8 cellular contexts compared by ENCODE assay signal in the genomic region with DNA sequence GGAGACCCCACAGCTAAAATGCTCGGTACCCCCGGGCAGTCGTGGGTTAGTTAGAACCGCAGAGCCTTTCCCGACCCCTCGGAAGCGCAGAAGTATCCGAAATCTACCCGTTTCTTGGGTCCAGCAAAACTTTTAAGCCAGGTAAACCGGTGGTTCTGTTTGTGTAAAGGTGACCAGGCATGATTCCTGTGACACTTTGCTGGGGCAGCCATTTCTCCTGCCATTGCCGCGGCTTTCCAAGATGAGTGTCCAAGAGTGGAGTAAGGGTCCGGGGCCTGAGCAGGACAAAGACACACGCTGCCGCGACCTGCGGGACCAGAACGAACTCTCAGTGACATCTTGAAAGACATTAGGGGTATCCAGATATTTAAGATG. TPM values are rescaled to one million over a fixed set of nuclear protein-coding genes. Genes with fewer than 3 reads are reported as not detected.
DNase-seq lines count a peak whose midpoint lies in the region; ATAC-seq and TF ChIP-seq lines count a peak whose summit lies in the region.

No MANE protein-coding gene starts in this region.

- H3K4me3 Mint-ChIP-seq in activated naive CD4-positive, alpha-beta T cell treated with anti-CD3 and anti-CD28 coated beads, Interleukin-2, amount 50 U/mL, for 24 hours: peak overlapping the region; percentile 68
- H3K4me3 Mint-ChIP-seq in type B pancreatic cell: peak overlapping the region; percentile 90

- peaks cover 16% of the 10 kb centered on the region for H3K4me1 Mint-ChIP-seq in activated naive CD4-positive, alpha-beta T cell treated with anti-CD3 and anti-CD28 coated beads, Interleukin-2, amount 50 U/mL, for 24 hours
- H3K4me1 Mint-ChIP-seq in type B pancreatic cell (ENCODE audit: unreplicated experiment): peaks cover 16% of the 10 kb centered on the region

- H3K36me3 ChIP-seq in left lung: peaks cover 0 to 32% of the 10 kb centered on the region in 2 donors

- DNase-seq in activated naive CD4-positive, alpha-beta T cell treated with anti-CD3 and anti-CD28 coated beads, Interleukin-2, amount 50 U/mL, for 16 hours: no peak
- peak; percentile 7 for DNase-seq in astrocyte of the hippocampus (ENCODE audit: low read depth, low spot score)
- no peak for DNase-seq in left lung
- DNase-seq in type B pancreatic cell (ENCODE audit: extremely low spot score, unreplicated experiment): no peak
- DNase-seq in DMS153 treated with DMSO at 0.1 percent for 48 hours (lab: John Stamatoyannopoulos, UW; ENCODE audit: unreplicated experiment): no peak
- no peak for DNase-seq in putamen (ENCODE audit: low spot score)

- H3K9me3 ChIP-seq in left lung: no peaks in the 10 kb centered on the region

- peak overlapping the region; percentile 81 to 86 for H3K27ac ChIP-seq in left lung

- intact Hi-C loops in left lung (cut with DNase I): loop anchor here in 1 of 2 donors (10.0 kb wide), 1 partner anchor 79 kb away; a partner anchor contains a TSS

- peak; percentile 56 for ATAC-seq in left lung
- ATAC-seq in HG02763 (IDR thresholded peaks at IDR 0.05; ENCODE audit: unreplicated experiment): no peak

- no peaks in the 10 kb centered on the region for H3K9me3 Mint-ChIP-seq in activated naive CD4-positive, alpha-beta T cell treated with anti-CD3 and anti-CD28 coated beads, Interleukin-2, amount 50 U/mL, for 24 hours
- no peaks in the 10 kb centered on the region for H3K9me3 Mint-ChIP-seq in type B pancreatic cell

- peaks cover 0 to 9% of the 10 kb centered on the region in 2 donors for H3K27me3 ChIP-seq in left lung

- H3K27me3 Mint-ChIP-seq in activated naive CD4-positive, alpha-beta T cell treated with anti-CD3 and anti-CD28 coated beads, Interleukin-2, amount 50 U/mL, for 24 hours: no peaks in the 10 kb centered on the region
- H3K27me3 Mint-ChIP-seq in type B pancreatic cell: peaks cover 20% of the 10 kb centered on the region

- TF ChIP-seq CTCF in left lung (IDR thresholded peaks at IDR 0.05) (no peak), type B pancreatic cell (conservative IDR thresholded peaks at IDR 0.05) (no peak)

- H3K27ac Mint-ChIP-seq in activated naive CD4-positive, alpha-beta T cell treated with anti-CD3 and anti-CD28 coated beads, Interleukin-2, amount 50 U/mL, for 24 hours: no peak overlapping the region
- H3K27ac Mint-ChIP-seq in type B pancreatic cell: peak overlapping the region; percentile 97

- H3K4me1 ChIP-seq in left lung: peaks cover 0 to 5% of the 10 kb centered on the region in 2 donors

- H3K4me3 ChIP-seq in left lung: peak overlapping the region; percentile 50 to 62

- peaks cover 13% of the 10 kb centered on the region for H3K36me3 Mint-ChIP-seq in activated naive CD4-positive, alpha-beta T cell treated with anti-CD3 and anti-CD28 coated beads, Interleukin-2, amount 50 U/mL, for 24 hours
- peaks cover 48% of the 10 kb centered on the region for H3K36me3 Mint-ChIP-seq in type B pancreatic cell

RNA-seq across cellular contexts. Expression of a gene that starts 0.7 kb away (rescaled TPM):
- total RNA-seq in left lung: 10 to 100 TPM; 24.6 to 38.3 TPM
- total RNA-seq in type B pancreatic cell (ENCODE audit: low replicate concordance): 26.1 and 62.5 TPM in 2 replicates

RNA-seq across cellular contexts. Expression of a gene that starts 46.0 kb away (rescaled TPM):
- total RNA-seq in left lung: 10 to 100 TPM; 18.7 to 19.2 TPM
- total RNA-seq in type B pancreatic cell (ENCODE audit: low replicate concordance): 19.6 and 30.9 TPM in 2 replicates

RNA-seq across cellular contexts. Expression of a gene that starts 46.3 kb away (rescaled TPM):
- total RNA-seq in left lung (10 to 100 TPM; 31.1 to 40.0 TPM), type B pancreatic cell (ENCODE audit: low replicate concordance) (29.9 and 30.8 TPM in 2 replicates)

RNA-seq across cellular contexts. Expression of a gene that starts 46.3 kb away (rescaled TPM):
- total RNA-seq in left lung (10 to 100 TPM; 39.1 to 40.6 TPM), type B pancreatic cell (ENCODE audit: low replicate concordance) (59.9 and 60.2 TPM in 2 replicates)
